ENCODE assay signal across 27 cellular contexts in genomic region chr1:117239467-117239866, GRCh38. TPM values are rescaled to one million over a fixed set of nuclear protein-coding genes. Genes with fewer than 3 reads are reported as not detected.
"Had no signal": no experiment of that assay in that cellular context is flagged by ENCODE, and none has a peak within 500 bp of the region (broad histone marks: within the 10 kb centered on the region; RNA-seq: fewer than 3 reads in every experiment).

No MANE protein-coding gene starts in this region.

- ATAC-seq: naive thymus-derived CD4-positive, alpha-beta T cell; natural killer cell; pancreas; right cardiac atrium; sciatic nerve; stimulated activated memory B cell treated with anti-CD40 and anti-IgM and Interleukin-4, amounts not matched to agents 10 μg/mL and 1 μg/mL and 100 μg/mL, for 72 hours; stimulated activated naive CD8-positive, alpha-beta T cell treated with anti-CD3 and anti-CD28 coated beads, Interleukin-15, amount 100 ng/mL, for 72 hours; stimulated activated naive CD8-positive, alpha-beta T cell treated with anti-CD3 and anti-CD28 coated beads, Interleukin-15, Interleukin-2, amounts not matched to agents 100 U/mL and 50 U/mL, for 24 hours; upper lobe of right lung had no signal

- DNase-seq: naive thymus-derived CD4-positive, alpha-beta T cell; natural killer cell; nephron progenitor cell; nucleus accumbens; pancreas; right cardiac atrium; spleen; stimulated activated CD4-positive, alpha-beta T cell treated with anti-CD3 and anti-CD28 coated beads, Interleukin-12 subunit alpha, Interleukin-12 subunit beta, amount 100 ng/mL, for 4 hours; stimulated activated CD4-positive, alpha-beta T cell treated with anti-CD3 and anti-CD28 coated beads, Interleukin-1b, Interleukin-23, amount 100 ng/mL, for 48 hours; stimulated activated CD4-positive, alpha-beta T cell treated with anti-CD3 and anti-CD28 coated beads, Interleukin-4, amount 100 ng/mL, for 1 hour; stimulated activated CD4-positive, alpha-beta T cell treated with anti-CD3 and anti-CD28 coated beads, Interleukin-4, amount 100 ng/mL, for 4 hours; stimulated activated CD8-positive, alpha-beta memory T cell treated with anti-CD3 and anti-CD28 coated beads, Interleukin-4, amount 100 ng/mL, for 48 hours; stimulated activated naive CD4-positive, alpha-beta T cell; stimulated activated naive CD8-positive, alpha-beta T cell treated with anti-CD3 and anti-CD28 coated beads, Interleukin-15, amount 100 ng/mL, for 72 hours; stimulated activated naive CD8-positive, alpha-beta T cell treated with anti-CD3 and anti-CD28 coated beads, Interleukin-15, Interleukin-2, amounts not matched to agents 100 U/mL and 50 U/mL, for 24 hours; substantia nigra; testis; tibial artery; transverse colon; upper lobe of right lung; uterus had no signal

RNA-seq across cellular contexts. Expression of gene VTCN1, which starts 28.7 kb away (rescaled TPM):
- total RNA-seq: naive thymus-derived CD4-positive, alpha-beta T cell; natural killer cell; omental fat pad; osteocyte; posterior vena cava; pulmonary artery endothelial cell; sciatic nerve; spleen; transverse colon; upper lobe of right lung had no signal
